8 cellular contexts compared by ENCODE assay signal in the genomic region with DNA sequence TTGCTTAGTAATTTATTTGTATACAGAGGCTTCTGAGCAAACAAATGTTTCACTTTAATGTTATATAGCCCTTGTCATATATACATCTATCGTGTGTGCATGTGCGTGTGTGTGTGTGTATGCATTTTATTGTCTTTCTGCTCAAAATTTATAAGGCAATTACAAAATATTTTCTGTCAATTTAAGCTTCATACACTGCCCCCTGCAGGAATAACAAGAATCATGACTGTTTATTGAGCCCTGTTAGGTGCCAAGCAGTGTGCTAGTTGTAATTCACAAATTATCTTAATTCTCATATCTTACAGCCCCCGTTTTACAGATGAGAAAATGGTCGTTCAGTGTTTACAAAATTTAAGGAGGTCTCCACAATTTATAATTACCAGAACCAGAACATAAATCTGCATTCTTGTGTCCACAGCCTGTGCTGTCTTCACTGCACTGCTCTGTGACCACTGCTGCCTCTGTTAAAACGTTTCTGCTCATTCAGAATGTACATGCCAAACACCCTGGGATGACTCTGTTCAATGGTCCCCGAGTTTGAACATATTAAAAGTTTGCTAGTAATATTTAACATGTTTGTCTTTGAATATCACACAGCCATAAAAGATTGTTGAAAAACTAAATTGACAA.
A peak's percentile ranks its signal among the peaks of the same experiment; 100 is the strongest.
DNase-seq lines count a peak whose midpoint lies in the region; ATAC-seq, FAIRE-seq and TF ChIP-seq lines count a peak whose summit lies in the region.

No MANE protein-coding gene starts in this region.

- H3K4me1 ChIP-seq in keratinocyte (ENCODE audit: control insufficient read depth, extremely low read depth, insufficient read depth, low read length), result no peaks in the 10 kb centered on the region

- H3K9me1 ChIP-seq in keratinocyte (ENCODE audit: control insufficient read depth, extremely low read depth, insufficient read depth, low read length), result no peaks in the 10 kb centered on the region

- no peaks in the 10 kb centered on the region for H3K36me3 Mint-ChIP-seq in natural killer cell
- H3K36me3 Mint-ChIP-seq in natural killer cell treated with Interleukin-12 subunit alpha and Interleukin-12 subunit beta and Interleukin-15 and Interleukin-18, amount 100 ng/mL, for 72 hours, result no peaks in the 10 kb centered on the region

- H3K9me3 ChIP-seq in WERI-Rb-1 (ENCODE audit: severe bottlenecking) (no peaks in the 10 kb centered on the region), keratinocyte (ENCODE audit: control insufficient read depth, low read depth, low read length) (no peaks in the 10 kb centered on the region)

- intact Hi-C loops in natural killer cell (cut with micrococcal nuclease), result loop anchor here (5.0 kb wide), 1 partner anchor 272 kb away; no protein-coding TSS in a partner anchor

- H3K27me3 Mint-ChIP-seq in natural killer cell (ENCODE audit: low read depth in 2 of 2), result peaks cover 0 to 10% of the 10 kb centered on the region in 2 donors
- H3K27me3 Mint-ChIP-seq in natural killer cell treated with Interleukin-12 subunit alpha and Interleukin-12 subunit beta and Interleukin-15 and Interleukin-18, amount 100 ng/mL, for 72 hours, result peaks cover 0 to 3% of the 10 kb centered on the region in 2 donors

- ATAC-seq in natural killer cell, result no peak
- no peak for ATAC-seq in natural killer cell treated with Interleukin-12 subunit alpha and Interleukin-12 subunit beta and Interleukin-15 and Interleukin-18, amount 100 ng/mL, for 72 hours

- TF ChIP-seq CTCF in natural killer cell (IDR thresholded peaks at IDR 0.05), result peak; percentile 50
- TF ChIP-seq CTCF in WERI-Rb-1 (IDR thresholded peaks at IDR 0.05; ENCODE audit: low read depth, low read length), result peak; percentile 31; the same call in 1 of the 2 replicates
- peak in 2 of 3 experiments; percentile 27 to 38 for TF ChIP-seq CTCF in keratinocyte (optimal IDR thresholded peaks at IDR 0.05 in 1 of 3, IDR thresholded peaks at IDR 0.05 in 1 of 3, conservative IDR thresholded peaks at IDR 0.05 in 1 of 3; ENCODE audit: extremely low read depth in 1 of 3, insufficient read depth in 2 of 3, low read length in 3 of 3)

- no peaks in the 10 kb centered on the region for H3K4me1 Mint-ChIP-seq in natural killer cell
- H3K4me1 Mint-ChIP-seq in natural killer cell treated with Interleukin-12 subunit alpha and Interleukin-12 subunit beta and Interleukin-15 and Interleukin-18, amount 100 ng/mL, for 72 hours (ENCODE audit: low read depth in 2 of 2), result peaks cover 0 to 13% of the 10 kb centered on the region in 2 donors

- no peaks in the 10 kb centered on the region for H3K9me3 Mint-ChIP-seq in natural killer cell
- H3K9me3 Mint-ChIP-seq in natural killer cell treated with Interleukin-12 subunit alpha and Interleukin-12 subunit beta and Interleukin-15 and Interleukin-18, amount 100 ng/mL, for 72 hours, result no peaks in the 10 kb centered on the region

- DNase-seq in natural killer cell, result no peak
- no peak for DNase-seq in natural killer cell treated with Interleukin-12 subunit alpha and Interleukin-12 subunit beta and Interleukin-15 and Interleukin-18, amount 100 ng/mL, for 72 hours (ENCODE audit: low spot score)
- no peak for DNase-seq in WERI-Rb-1
- DNase-seq in keratinocyte (ENCODE audit: low read depth, low spot score), result no peak
- DNase-seq in stimulated activated CD4-positive, alpha-beta T cell treated with anti-CD3 and anti-CD28 coated beads, Interleukin-1b, Interleukin-23, amount 100 ng/mL, for 48 hours, result no peak
- no peak for DNase-seq in HK-2 (ENCODE audit: unreplicated experiment)
- no peak for DNase-seq in GDM1 (lab: John Stamatoyannopoulos, UW)
- no peak for DNase-seq in germinal center (ENCODE audit: low spot score)

- H3K27ac ChIP-seq in WERI-Rb-1 (no peak overlapping the region), keratinocyte (ENCODE audit: control insufficient read depth, insufficient read depth, low read length) (no peak overlapping the region)

- H3K27me3 ChIP-seq in WERI-Rb-1 (ENCODE audit: insufficient read depth, low read depth, severe bottlenecking) (no peaks in the 10 kb centered on the region), keratinocyte (ENCODE audit: control insufficient read depth, extremely low read depth, insufficient read depth, low read length) (no peaks in the 10 kb centered on the region)

- H3K4me2 ChIP-seq in keratinocyte (ENCODE audit: control insufficient read depth, extremely low read depth, insufficient read depth, low read depth, low read length), result no peak overlapping the region

- no peak overlapping the region for H3K9ac ChIP-seq in keratinocyte (ENCODE audit: control insufficient read depth, extremely low read depth, insufficient read depth, low read length)

- H3K4me3 ChIP-seq in WERI-Rb-1 (ENCODE audit: low read depth, low read length) (no peak overlapping the region), keratinocyte (ENCODE audit: control insufficient read depth in 2 of 3, extremely low read depth in 1 of 3, insufficient read depth in 2 of 3, low read depth in 1 of 3, low read length in 3 of 3) (no peak overlapping the region)

- no peaks in the 10 kb centered on the region for H3K79me2 ChIP-seq in keratinocyte (ENCODE audit: control insufficient read depth, insufficient read depth, low read length)

- dilution Hi-C loops in keratinocyte (cut with MboI; ENCODE audit: extremely low pct_ligation_motif_present, low sequenced_read_pairs), result no loop called here

- H3K36me3 ChIP-seq in WERI-Rb-1 (no peaks in the 10 kb centered on the region), keratinocyte (ENCODE audit: control insufficient read depth in 2 of 2, extremely low read depth in 1 of 2, insufficient read depth in 2 of 2, low read length in 2 of 2) (no peaks in the 10 kb centered on the region)

- H3K4me3 Mint-ChIP-seq in natural killer cell, result no peak overlapping the region
- H3K4me3 Mint-ChIP-seq in natural killer cell treated with Interleukin-12 subunit alpha and Interleukin-12 subunit beta and Interleukin-15 and Interleukin-18, amount 100 ng/mL, for 72 hours, result no peak overlapping the region

- H2AFZ ChIP-seq in keratinocyte (ENCODE audit: control insufficient read depth, low read length), result no peak overlapping the region

- H3K27ac Mint-ChIP-seq in natural killer cell, result no peak overlapping the region
- no peak overlapping the region for H3K27ac Mint-ChIP-seq in natural killer cell treated with Interleukin-12 subunit alpha and Interleukin-12 subunit beta and Interleukin-15 and Interleukin-18, amount 100 ng/mL, for 72 hours

- no peaks in the 10 kb centered on the region for H4K20me1 ChIP-seq in keratinocyte (ENCODE audit: control insufficient read depth, extremely low read depth, insufficient read depth, low read length)

- FAIRE-seq in keratinocyte (lab: Jason Lieb, UNC), result no peak
